1 cellular context compared by ENCODE assay signal in genomic region chr17:77088455-77089117, GRCh38.
TF ChIP-seq lines count a peak whose summit lies in the region.

No MANE protein-coding gene starts in this region.

TF ChIP-seq in HepG2, 621 proteins besides CTCF, POLR2A, EP300 and RAD21 (continued from another document and continues in another):
- no peak; the same call in 1 of the 2 replicates for TF ChIP-seq ZNF646 (CRISPR knock-in tag; IDR thresholded peaks at IDR 0.05)
- peak; percentile 95 for TF ChIP-seq ZNF614 (CRISPR knock-in tag; IDR thresholded peaks at IDR 0.05; ENCODE audit: borderline replicate concordance)
- no peak for TF ChIP-seq ZNF549 (CRISPR knock-in tag; IDR thresholded peaks at IDR 0.05)
- no peak; the same call in 1 of the 2 replicates for TF ChIP-seq SIN3B (IDR thresholded peaks at IDR 0.05; ENCODE audit: low read length)
- TF ChIP-seq PATZ1 (CRISPR knock-in tag; IDR thresholded peaks at IDR 0.05), result peak; percentile 67
- peak; percentile 98 for TF ChIP-seq ZNF510 (CRISPR knock-in tag; IDR thresholded peaks at IDR 0.05; ENCODE audit: low read depth)
- peak; percentile 97 for TF ChIP-seq ZNF546 (CRISPR knock-in tag; conservative IDR thresholded peaks at IDR 0.05)
- peak; percentile 73; the same call in 1 of the 2 replicates for TF ChIP-seq ARHGAP35 (CRISPR knock-in tag; IDR thresholded peaks at IDR 0.05; ENCODE audit: borderline replicate concordance)
- TF ChIP-seq BATF2 (CRISPR knock-in tag; IDR thresholded peaks at IDR 0.05), result no peak
- TF ChIP-seq JUND (CRISPR knock-in tag; IDR thresholded peaks at IDR 0.05), result peak; percentile 92
- peak; percentile 99 for TF ChIP-seq NRL (CRISPR knock-in tag; IDR thresholded peaks at IDR 0.05; ENCODE audit: borderline replicate concordance)
- peak; percentile 97; the same call in 1 of the 2 replicates for TF ChIP-seq PAX8 (CRISPR knock-in tag; IDR thresholded peaks at IDR 0.05; ENCODE audit: borderline replicate concordance)
- TF ChIP-seq MNT (IDR thresholded peaks at IDR 0.05), result peak; percentile 94
- TF ChIP-seq SSRP1 (CRISPR knock-in tag; IDR thresholded peaks at IDR 0.05), result no peak
- peak; percentile 95 for TF ChIP-seq JARID2 (CRISPR knock-in tag; IDR thresholded peaks at IDR 0.05; ENCODE audit: insufficient replicate concordance)
- peak; percentile 81; the same call in 1 of the 2 replicates for TF ChIP-seq ZNF281 (CRISPR knock-in tag; IDR thresholded peaks at IDR 0.05; ENCODE audit: borderline replicate concordance)
- TF ChIP-seq ZNF354B (CRISPR knock-in tag; IDR thresholded peaks at IDR 0.05), result no peak
- TF ChIP-seq SMAD3 (CRISPR knock-in tag; IDR thresholded peaks at IDR 0.05), result peak; percentile 97
- TF ChIP-seq KLF9 (CRISPR knock-in tag; IDR thresholded peaks at IDR 0.05; ENCODE audit: low read depth), result peak; percentile 94; the same call in 1 of the 2 replicates
- TF ChIP-seq KDM6A (CRISPR knock-in tag; IDR thresholded peaks at IDR 0.05; ENCODE audit: low read depth), result no peak
- no peak for TF ChIP-seq IKZF1 (IDR thresholded peaks at IDR 0.05)
- no peak for TF ChIP-seq KAT2B (IDR thresholded peaks at IDR 0.05; ENCODE audit: borderline replicate concordance, low read depth, low read length)
- peak; percentile 99 for TF ChIP-seq BRD4 (CRISPR knock-in tag; IDR thresholded peaks at IDR 0.05)
- TF ChIP-seq DZIP1 (CRISPR knock-in tag; IDR thresholded peaks at IDR 0.05), result peak; percentile 77
- no peak for TF ChIP-seq GTF2F1 (IDR thresholded peaks at IDR 0.05; ENCODE audit: low read length)
- TF ChIP-seq TBX3 (IDR thresholded peaks at IDR 0.05; ENCODE audit: borderline replicate concordance), result no peak
- TF ChIP-seq ETV5 (CRISPR knock-in tag; IDR thresholded peaks at IDR 0.05; ENCODE audit: borderline replicate concordance), result peak; percentile 99
- no peak for TF ChIP-seq THYN1 (CRISPR knock-in tag; IDR thresholded peaks at IDR 0.05; ENCODE audit: borderline replicate concordance, low read depth)
- peak; percentile 69; the same call in 1 of the 2 replicates for TF ChIP-seq MAFG (CRISPR knock-in tag; IDR thresholded peaks at IDR 0.05)
- peak; percentile 47; the same call in 1 of the 2 replicates for TF ChIP-seq ZBTB14 (CRISPR knock-in tag; IDR thresholded peaks at IDR 0.05)
- peak; percentile 21; the same call in 1 of the 2 replicates for TF ChIP-seq SMC3 (IDR thresholded peaks at IDR 0.05; ENCODE audit: low read length)
- peak; percentile 96 for TF ChIP-seq HMGXB3 (CRISPR knock-in tag; IDR thresholded peaks at IDR 0.05; ENCODE audit: borderline replicate concordance)
- no peak for TF ChIP-seq ZNF292 (CRISPR knock-in tag; IDR thresholded peaks at IDR 0.05; ENCODE audit: borderline replicate concordance, low read depth)
- TF ChIP-seq ZNF580 (CRISPR knock-in tag; IDR thresholded peaks at IDR 0.05; ENCODE audit: borderline replicate concordance, low read depth), result peak; percentile 99
